In the genomic region with DNA sequence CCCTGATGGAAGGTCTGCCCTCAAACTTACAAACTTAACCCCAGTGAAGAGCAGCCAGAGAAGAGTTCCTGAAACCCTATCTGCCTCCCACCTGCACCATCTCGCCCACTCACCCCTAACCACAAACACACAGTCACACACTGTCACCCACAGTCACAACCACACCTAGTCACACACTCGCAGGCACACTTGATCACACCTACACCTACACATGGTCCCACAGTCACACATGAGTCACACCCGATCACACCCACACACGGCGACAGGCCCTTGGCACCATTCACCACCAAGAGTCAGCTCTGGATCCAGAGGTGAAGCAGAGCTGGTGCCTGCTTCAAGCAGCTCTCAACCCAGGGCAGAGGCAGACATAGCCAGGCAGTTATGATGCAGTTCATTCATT, we compare ENCODE assay signal across 1 cellular context.
TF ChIP-seq lines count a peak whose summit lies in the region.

No MANE protein-coding gene starts in this region.

TF ChIP-seq in GM12878, 131 proteins besides CTCF, POLR2A, EP300 and RAD21 (continues in another document):
- TF ChIP-seq ATF2 (IDR thresholded peaks at IDR 0.05; ENCODE audit: low read length) (no peak), NBN (IDR thresholded peaks at IDR 0.05) (peak; percentile 96), FOXM1 (IDR thresholded peaks at IDR 0.05; ENCODE audit: low read depth, low read length) (no peak), CHD1 (IDR thresholded peaks at IDR 0.05; ENCODE audit: low read depth, low read length) (no peak), MTA2 (IDR thresholded peaks at IDR 0.05; ENCODE audit: low read depth) (peak; percentile 82), MLLT1 (IDR thresholded peaks at IDR 0.05) (peak; percentile 88), RELB (IDR thresholded peaks at IDR 0.05; ENCODE audit: low read depth) (peak; percentile 89), HDGF (IDR thresholded peaks at IDR 0.05) (peak; percentile 88; the same call in 1 of the 2 replicates), BCL11A (IDR thresholded peaks at IDR 0.05; ENCODE audit: low read depth, low read length) (peak; percentile 45; the same call in 1 of the 2 replicates), RUNX3 (IDR thresholded peaks at IDR 0.05; ENCODE audit: low read length) (peak; percentile 94), SKIL (IDR thresholded peaks at IDR 0.05; ENCODE audit: low read depth, poor library complexity, severe bottlenecking) (peak; percentile 27), BMI1 (IDR thresholded peaks at IDR 0.05; ENCODE audit: borderline replicate concordance) (peak; percentile 79), EED (IDR thresholded peaks at IDR 0.05; ENCODE audit: low read depth) (no peak), ASH2L (IDR thresholded peaks at IDR 0.05; ENCODE audit: borderline replicate concordance, low read depth) (no peak), CBFB (IDR thresholded peaks at IDR 0.05; ENCODE audit: low read depth) (peak; percentile 39; the same call in 1 of the 2 replicates), SMARCA5 (IDR thresholded peaks at IDR 0.05) (no peak), PML (IDR thresholded peaks at IDR 0.05; ENCODE audit: low read length) (no peak), PKNOX1 (IDR thresholded peaks at IDR 0.05) (peak; percentile 36; the same call in 1 of the 2 replicates), EGR1 (IDR thresholded peaks at IDR 0.05; ENCODE audit: borderline replicate concordance in 1 of 2, low read depth in 2 of 2, low read length in 2 of 2) (peak in 1 of 2 experiments; percentile 84; a peak in 2 of 3 replicates), DPF2 (IDR thresholded peaks at IDR 0.05) (peak; percentile 87), MEF2B (IDR thresholded peaks at IDR 0.05; ENCODE audit: partially characterized antibody, poor library complexity, severe bottlenecking) (peak; percentile 55), BACH1 (IDR thresholded peaks at IDR 0.05; ENCODE audit: borderline replicate concordance) (peak; percentile 89; the same call in 1 of the 2 replicates), SMAD1 (IDR thresholded peaks at IDR 0.05; ENCODE audit: low read depth, partially characterized antibody) (peak; percentile 66), POU2F2 (IDR thresholded peaks at IDR 0.05; ENCODE audit: borderline replicate concordance, low read depth, low read length) (0 out of 3 replicates have a peak, but pooled peaks have one; percentile 9), CEBPZ (IDR thresholded peaks at IDR 0.05; ENCODE audit: low read depth, low read length) (no peak), IKZF2 (IDR thresholded peaks at IDR 0.05) (peak; percentile 74 to 81), ATF7 (IDR thresholded peaks at IDR 0.05; ENCODE audit: low read depth) (peak; percentile 97), YBX1 (IDR thresholded peaks at IDR 0.05) (no peak), NRF1 (conservative IDR thresholded peaks at IDR 0.05; ENCODE audit: low read depth, low read length) (no peak), TCF3 (IDR thresholded peaks at IDR 0.05; ENCODE audit: borderline replicate concordance, insufficient read depth, low read depth, low read length) (no peak), NFXL1 (IDR thresholded peaks at IDR 0.05; ENCODE audit: borderline replicate concordance) (no peak)
- TF ChIP-seq, protein P1, sequence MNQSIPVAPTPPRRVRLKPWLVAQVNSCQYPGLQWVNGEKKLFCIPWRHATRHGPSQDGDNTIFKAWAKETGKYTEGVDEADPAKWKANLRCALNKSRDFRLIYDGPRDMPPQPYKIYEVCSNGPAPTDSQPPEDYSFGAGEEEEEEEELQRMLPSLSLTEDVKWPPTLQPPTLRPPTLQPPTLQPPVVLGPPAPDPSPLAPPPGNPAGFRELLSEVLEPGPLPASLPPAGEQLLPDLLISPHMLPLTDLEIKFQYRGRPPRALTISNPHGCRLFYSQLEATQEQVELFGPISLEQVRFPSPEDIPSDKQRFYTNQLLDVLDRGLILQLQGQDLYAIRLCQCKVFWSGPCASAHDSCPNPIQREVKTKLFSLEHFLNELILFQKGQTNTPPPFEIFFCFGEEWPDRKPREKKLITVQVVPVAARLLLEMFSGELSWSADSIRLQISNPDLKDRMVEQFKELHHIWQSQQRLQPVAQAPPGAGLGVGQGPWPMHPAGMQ (IDR thresholded peaks at IDR 0.05; ENCODE audit: borderline replicate concordance), result 0 out of 2 replicates have a peak, but pooled peaks have one; percentile 43
- TF ChIP-seq, protein P2, sequence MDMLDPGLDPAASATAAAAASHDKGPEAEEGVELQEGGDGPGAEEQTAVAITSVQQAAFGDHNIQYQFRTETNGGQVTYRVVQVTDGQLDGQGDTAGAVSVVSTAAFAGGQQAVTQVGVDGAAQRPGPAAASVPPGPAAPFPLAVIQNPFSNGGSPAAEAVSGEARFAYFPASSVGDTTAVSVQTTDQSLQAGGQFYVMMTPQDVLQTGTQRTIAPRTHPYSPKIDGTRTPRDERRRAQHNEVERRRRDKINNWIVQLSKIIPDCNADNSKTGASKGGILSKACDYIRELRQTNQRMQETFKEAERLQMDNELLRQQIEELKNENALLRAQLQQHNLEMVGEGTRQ (IDR thresholded peaks at IDR 0.05; ENCODE audit: borderline replicate concordance, low read depth, low read length), result no peak
- TF ChIP-seq, protein P3, sequence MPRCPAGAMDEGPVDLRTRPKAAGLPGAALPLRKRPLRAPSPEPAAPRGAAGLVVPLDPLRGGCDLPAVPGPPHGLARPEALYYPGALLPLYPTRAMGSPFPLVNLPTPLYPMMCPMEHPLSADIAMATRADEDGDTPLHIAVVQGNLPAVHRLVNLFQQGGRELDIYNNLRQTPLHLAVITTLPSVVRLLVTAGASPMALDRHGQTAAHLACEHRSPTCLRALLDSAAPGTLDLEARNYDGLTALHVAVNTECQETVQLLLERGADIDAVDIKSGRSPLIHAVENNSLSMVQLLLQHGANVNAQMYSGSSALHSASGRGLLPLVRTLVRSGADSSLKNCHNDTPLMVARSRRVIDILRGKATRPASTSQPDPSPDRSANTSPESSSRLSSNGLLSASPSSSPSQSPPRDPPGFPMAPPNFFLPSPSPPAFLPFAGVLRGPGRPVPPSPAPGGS (IDR thresholded peaks at IDR 0.05; ENCODE audit: borderline replicate concordance, insufficient read depth, low read depth, low read length, poor library complexity, severe bottlenecking), result peak; percentile 86
- TF ChIP-seq, protein P4, sequence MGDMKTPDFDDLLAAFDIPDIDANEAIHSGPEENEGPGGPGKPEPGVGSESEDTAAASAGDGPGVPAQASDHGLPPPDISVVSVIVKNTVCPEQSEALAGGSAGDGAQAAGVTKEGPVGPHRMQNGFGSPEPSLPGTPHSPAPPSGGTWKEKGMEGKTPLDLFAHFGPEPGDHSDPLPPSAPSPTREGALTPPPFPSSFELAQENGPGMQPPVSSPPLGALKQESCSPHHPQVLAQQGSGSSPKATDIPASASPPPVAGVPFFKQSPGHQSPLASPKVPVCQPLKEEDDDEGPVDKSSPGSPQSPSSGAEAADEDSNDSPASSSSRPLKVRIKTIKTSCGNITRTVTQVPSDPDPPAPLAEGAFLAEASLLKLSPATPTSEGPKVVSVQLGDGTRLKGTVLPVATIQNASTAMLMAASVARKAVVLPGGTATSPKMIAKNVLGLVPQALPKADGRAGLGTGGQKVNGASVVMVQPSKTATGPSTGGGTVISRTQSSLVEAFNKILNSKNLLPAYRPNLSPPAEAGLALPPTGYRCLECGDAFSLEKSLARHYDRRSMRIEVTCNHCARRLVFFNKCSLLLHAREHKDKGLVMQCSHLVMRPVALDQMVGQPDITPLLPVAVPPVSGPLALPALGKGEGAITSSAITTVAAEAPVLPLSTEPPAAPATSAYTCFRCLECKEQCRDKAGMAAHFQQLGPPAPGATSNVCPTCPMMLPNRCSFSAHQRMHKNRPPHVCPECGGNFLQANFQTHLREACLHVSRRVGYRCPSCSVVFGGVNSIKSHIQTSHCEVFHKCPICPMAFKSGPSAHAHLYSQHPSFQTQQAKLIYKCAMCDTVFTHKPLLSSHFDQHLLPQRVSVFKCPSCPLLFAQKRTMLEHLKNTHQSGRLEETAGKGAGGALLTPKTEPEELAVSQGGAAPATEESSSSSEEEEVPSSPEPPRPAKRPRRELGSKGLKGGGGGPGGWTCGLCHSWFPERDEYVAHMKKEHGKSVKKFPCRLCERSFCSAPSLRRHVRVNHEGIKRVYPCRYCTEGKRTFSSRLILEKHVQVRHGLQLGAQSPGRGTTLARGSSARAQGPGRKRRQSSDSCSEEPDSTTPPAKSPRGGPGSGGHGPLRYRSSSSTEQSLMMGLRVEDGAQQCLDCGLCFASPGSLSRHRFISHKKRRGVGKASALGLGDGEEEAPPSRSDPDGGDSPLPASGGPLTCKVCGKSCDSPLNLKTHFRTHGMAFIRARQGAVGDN (IDR thresholded peaks at IDR 0.05), result no peak
